16 cellular contexts compared by ENCODE assay signal in the genomic region with DNA sequence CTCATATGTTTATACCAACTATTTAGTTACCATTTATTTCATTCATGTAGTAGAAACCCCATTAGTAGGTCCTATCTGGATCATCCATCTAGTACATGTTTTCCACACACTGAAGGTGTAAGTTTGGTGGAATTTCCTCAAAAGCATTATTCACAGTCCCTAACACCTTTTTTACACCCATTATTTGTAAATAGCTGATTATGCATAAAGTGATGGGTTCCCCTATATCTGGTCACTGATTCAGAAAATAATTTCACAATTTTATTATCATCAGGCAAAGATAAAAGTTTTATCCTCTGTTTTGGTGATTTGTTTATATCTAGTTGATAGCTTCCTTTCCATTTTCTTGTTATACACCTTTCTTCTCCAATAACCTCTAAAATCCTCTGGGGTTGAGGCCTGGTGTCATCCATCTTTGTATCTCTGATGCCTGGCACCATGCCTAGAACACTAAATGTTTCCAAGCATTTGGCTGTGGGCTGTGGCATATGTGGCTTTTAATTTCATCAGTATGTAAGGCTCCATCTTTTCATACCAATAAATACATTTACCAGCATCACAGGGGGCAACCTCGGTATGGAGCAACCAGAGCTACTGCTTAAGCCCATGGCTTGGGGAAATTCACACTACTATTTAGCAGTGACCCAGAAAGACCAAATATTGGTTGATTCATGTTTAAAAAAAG.
DNase-seq lines count a peak whose midpoint lies in the region; ATAC-seq, FAIRE-seq and TF ChIP-seq lines count a peak whose summit lies in the region.
"Had no signal": no experiment of that assay in that cellular context is flagged by ENCODE, and none has a peak within 500 bp of the region (broad histone marks: within the 10 kb centered on the region; RNA-seq: fewer than 3 reads in every experiment).

No MANE protein-coding gene starts in this region.

- no peak overlapping the region for H3K4me2 ChIP-seq in A549
- H3K4me2 ChIP-seq in DND-41 (ENCODE audit: insufficient read depth, low read length): no peak overlapping the region
- H3K4me2 ChIP-seq in neuronal stem cell (ENCODE audit: insufficient read depth, low read length, poor library complexity, severe bottlenecking): no peak overlapping the region

- H2BK12ac ChIP-seq in neuronal stem cell (ENCODE audit: low read length): no peak overlapping the region

- ATAC-seq in A549 (no peak), DND-41 (ENCODE audit: insufficient read depth, low read depth) (peak; percentile 42; the same call in 2 of the 3 replicates), left lobe of liver (no peak)

- no peak overlapping the region for H4K91ac ChIP-seq in neuronal stem cell (ENCODE audit: low read depth, low read length, poor library complexity)

- FAIRE-seq in A549 (lab: Jason Lieb, UNC): no peak

- H3K4me3 ChIP-seq in A549: no peak overlapping the region
- no peak overlapping the region for H3K4me3 ChIP-seq in DND-41 (ENCODE audit: low read depth in 1 of 2, low read length in 2 of 2)
- H3K4me3 ChIP-seq in SK-N-MC: no peak overlapping the region
- H3K4me3 ChIP-seq in stomach: no peak overlapping the region
- no peak overlapping the region for H3K4me3 ChIP-seq in neuronal stem cell (ENCODE audit: low read length in 2 of 2)
- H3K4me3 ChIP-seq: Peyer's patch had no signal

- H2AFZ ChIP-seq in DND-41 (ENCODE audit: low read depth, low read length) (no peak overlapping the region), neuronal stem cell (ENCODE audit: low read length) (no peak overlapping the region)

- no peak overlapping the region for H4K8ac ChIP-seq in neuronal stem cell (ENCODE audit: low read depth, low read length)

- no peak overlapping the region for H3K14ac ChIP-seq in neuronal stem cell (ENCODE audit: low read length)

- 0% methylated on average over 1 of the region's 1 CpG for WGBS in A549 (ENCODE audit: missing lambda C conversion rate)
- WGBS in stomach, 5 donors: 69 to 95% (median 87%) methylated on average over 1 of the region's 1 CpG
- no CpG with 5 or more reads among the region's 1 CpG for WGBS in neuronal stem cell (ENCODE audit: extremely low coverage in 2 of 2, insufficient read length in 2 of 2, insufficient replicate concordance in 1 of 2), 2 donors

- CTCF ChIA-PET in A549 (lab: Yijun Ruan, JAX): interaction anchor here (0.6 kb wide), 1 partner anchor 10 kb away, joined by 6 read pairs; no protein-coding TSS in a partner anchor

- H3K23ac ChIP-seq in neuronal stem cell (ENCODE audit: low read depth, low read length, poor library complexity): no peak overlapping the region

- H2BK120ac ChIP-seq in neuronal stem cell (ENCODE audit: low read depth, low read length): no peak overlapping the region

- DNase-seq in A549 (ENCODE audit: low read depth in 1 of 2, low spot score in 1 of 2): no peak
- no peak for DNase-seq in DND-41
- peak; percentile 6 for DNase-seq in NCI-H2107 treated with DMSO at 0.1 percent for 48 hours (lab: John Stamatoyannopoulos, UW; ENCODE audit: unreplicated experiment)
- DNase-seq in SK-N-MC (ENCODE audit: low read depth, low spot score): peak; percentile 30
- no peak for DNase-seq in GM19238 (ENCODE audit: insufficient read length, low spot score)
- DNase-seq in stomach: no peak
- DNase-seq in left lobe of liver (ENCODE audit: low spot score): no peak
- no peak for DNase-seq in neuronal stem cell (ENCODE audit: low spot score)
- DNase-seq: CD4-positive, alpha-beta memory T cell; EL; KG1; NCI-H1436; NCI-H82; Peyer's patch; Right ventricle myocardium superior; T-helper 2 cell had no signal

- H3K9ac ChIP-seq in DND-41 (ENCODE audit: low read depth, low read length) (no peak overlapping the region), SK-N-MC (ENCODE audit: insufficient read length) (no peak overlapping the region), neuronal stem cell (ENCODE audit: low read depth, low read length, poor library complexity) (no peak overlapping the region)

- TF ChIP-seq EP300 in A549 (IDR thresholded peaks at IDR 0.05) (no peak), stomach (IDR thresholded peaks at IDR 0.05) (no peak)

- H2AK5ac ChIP-seq in neuronal stem cell (ENCODE audit: low read depth, low read length): no peak overlapping the region

- H3K4me1 ChIP-seq in A549 (no peaks in the 10 kb centered on the region), DND-41 (ENCODE audit: insufficient read depth, low read length) (peaks cover 15% of the 10 kb centered on the region), stomach (no peaks in the 10 kb centered on the region), neuronal stem cell (ENCODE audit: control insufficient read depth in 2 of 2, insufficient read depth in 1 of 2, low read depth in 1 of 2, low read length in 2 of 2) (peaks cover 0 to under 1% of the 10 kb centered on the region in 2 donors)
- H3K4me1 ChIP-seq: Peyer's patch had no signal

- no peak for TF ChIP-seq CTCF in A549 (IDR thresholded peaks at IDR 0.05)
- no peak for TF ChIP-seq CTCF in DND-41 (IDR thresholded peaks at IDR 0.05; ENCODE audit: borderline replicate concordance, extremely low read depth, low read length, poor library complexity, severe bottlenecking)
- no peak for TF ChIP-seq CTCF in stomach (IDR thresholded peaks at IDR 0.05)

- no peak overlapping the region for H3K18ac ChIP-seq in neuronal stem cell (ENCODE audit: low read length)

- no peak overlapping the region for H2BK5ac ChIP-seq in neuronal stem cell (ENCODE audit: low read length)

- no peaks in the 10 kb centered on the region for H3K36me3 ChIP-seq in DND-41 (ENCODE audit: insufficient read depth, low read length)
- H3K36me3 ChIP-seq in SK-N-MC (ENCODE audit: insufficient read depth, low read length): no peaks in the 10 kb centered on the region
- no peaks in the 10 kb centered on the region for H3K36me3 ChIP-seq in stomach
- H3K36me3 ChIP-seq in neuronal stem cell (replicated peaks in 1 of 2; ENCODE audit: control insufficient read depth in 2 of 2, insufficient read depth in 2 of 2, low read length in 2 of 2): no peaks in the 10 kb centered on the region
- H3K36me3 ChIP-seq: Peyer's patch had no signal

- no peak overlapping the region for H2BK15ac ChIP-seq in neuronal stem cell (ENCODE audit: low read length)

- H3K27ac ChIP-seq in A549 (no peak overlapping the region), DND-41 (ENCODE audit: low read length) (no peak overlapping the region), SK-N-MC (no peak overlapping the region), stomach (no peak overlapping the region), neuronal stem cell (replicated peaks; ENCODE audit: low read length) (no peak overlapping the region)
- H3K27ac ChIP-seq: Peyer's patch had no signal

- no peak overlapping the region for H3K4ac ChIP-seq in neuronal stem cell (ENCODE audit: low read length)

- H3K27me3 ChIP-seq in DND-41 (ENCODE audit: insufficient read depth, low read length, poor library complexity): no peaks in the 10 kb centered on the region
- no peaks in the 10 kb centered on the region for H3K27me3 ChIP-seq in stomach
- H3K27me3 ChIP-seq in neuronal stem cell (ENCODE audit: control insufficient read depth in 3 of 3, insufficient read depth in 3 of 3, low read depth in 1 of 3, low read length in 3 of 3): no peaks in the 10 kb centered on the region
- H3K27me3 ChIP-seq: Peyer's patch had no signal

- POLR2A ChIA-PET in A549 (lab: Yijun Ruan, JAX): no interaction called here

- intact Hi-C loops in stomach (cut with DNase I; ENCODE audit: low total_unique reads): no loop called here

- TF ChIP-seq POLR2A in A549 (IDR thresholded peaks at IDR 0.05; ENCODE audit: low read length) (no peak), stomach (IDR thresholded peaks at IDR 0.05) (no peak)

- no peaks in the 10 kb centered on the region for H3K79me1 ChIP-seq in neuronal stem cell (ENCODE audit: low read depth, low read length)

- TF ChIP-seq RAD21 in A549 (conservative IDR thresholded peaks at IDR 0.05 in 1 of 2, IDR thresholded peaks at IDR 0.05 in 1 of 2): no peak

- H4K20me1 ChIP-seq in DND-41 (ENCODE audit: insufficient read depth, low read length): no peaks in the 10 kb centered on the region

- H3K9me3 ChIP-seq in A549 (no peaks in the 10 kb centered on the region), DND-41 (ENCODE audit: insufficient read depth, low read length, severe bottlenecking) (peaks cover 2% of the 10 kb centered on the region), SK-N-MC (ENCODE audit: low read depth, low read length) (no peaks in the 10 kb centered on the region), stomach (no peaks in the 10 kb centered on the region), neuronal stem cell (replicated peaks in 1 of 2; ENCODE audit: control insufficient read depth in 2 of 2, insufficient read depth in 1 of 2, low read depth in 1 of 2, low read length in 2 of 2) (no peaks in the 10 kb centered on the region)
- H3K9me3 ChIP-seq: Peyer's patch had no signal

- H3K79me2 ChIP-seq in DND-41 (ENCODE audit: insufficient read depth, low read length): no peaks in the 10 kb centered on the region

TF ChIP-seq in A549, 52 proteins besides CTCF, POLR2A, EP300 and RAD21:
- TF ChIP-seq MAFK (IDR thresholded peaks at IDR 0.05; ENCODE audit: partially characterized antibody) (peak; percentile 74), FOSB (CRISPR knock-in tag; IDR thresholded peaks at IDR 0.05) (no peak), ZSCAN20 (CRISPR knock-in tag; IDR thresholded peaks at IDR 0.05) (no peak)

Comparison
In these comparisons a context has a peak if more than half of its experiments do, and no peak if none do; other contexts are left out.
1. DNase-seq: peak in NCI-H2107 treated with DMSO at 0.1 percent for 48 hours (single experiment) and SK-N-MC (single experiment); none in A549 (0 of 2), DND-41 (single experiment), GM19238 (single experiment), stomach (single experiment), left lobe of liver (single experiment) and neuronal stem cell (single experiment).